In the genomic region with DNA sequence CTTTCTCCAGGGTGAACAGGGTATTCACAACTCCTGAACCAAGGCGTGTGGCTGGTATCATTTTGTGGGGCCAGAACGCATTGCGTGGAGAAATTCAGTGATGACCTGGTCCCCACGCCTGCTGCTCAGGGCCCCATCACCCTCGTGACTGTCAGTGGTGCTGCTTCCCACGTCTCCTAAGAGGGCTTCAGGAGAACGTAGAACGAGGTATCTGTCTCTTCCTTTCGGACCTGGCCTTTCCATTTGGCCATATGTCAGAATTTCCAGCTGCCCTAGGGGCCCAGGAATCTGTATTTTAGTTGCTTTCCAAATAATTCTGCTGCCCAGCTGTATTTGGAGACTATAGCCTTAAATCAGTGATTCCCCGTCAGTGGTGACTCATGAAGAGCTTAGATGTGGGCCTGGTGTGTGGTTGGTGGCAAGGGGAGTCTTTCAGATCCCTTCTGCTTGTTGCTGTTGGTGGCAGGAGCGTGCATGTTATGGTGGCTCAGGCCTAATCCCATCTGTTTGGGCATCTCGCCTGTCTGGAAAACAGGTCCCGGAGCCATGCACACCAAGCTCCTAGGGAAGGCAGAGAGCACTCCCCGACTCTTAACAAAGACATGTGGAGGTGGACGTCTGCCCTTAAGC, we compare ENCODE assay signal across 10 cellular contexts. TPM values are rescaled to one million over a fixed set of nuclear protein-coding genes. Genes with fewer than 3 reads are reported as not detected.
DNase-seq lines count a peak whose midpoint lies in the region; ATAC-seq and TF ChIP-seq lines count a peak whose summit lies in the region.
"Had no signal": no experiment of that assay in that cellular context is flagged by ENCODE, and none has a peak within 500 bp of the region (broad histone marks: within the 10 kb centered on the region; RNA-seq: fewer than 3 reads in every experiment).

No MANE protein-coding gene starts in this region.

- H3K27me3 ChIP-seq in esophagus (ENCODE audit: control insufficient read depth in 1 of 2, insufficient read depth in 2 of 2, low read length in 2 of 2) (no peaks in the 10 kb centered on the region), tibial nerve (no peaks in the 10 kb centered on the region)
- H3K27me3 ChIP-seq: SJCRH30 had no signal

- H3K27ac ChIP-seq in esophagus (ENCODE audit: low read depth in 2 of 2, low read length in 1 of 2) (peak overlapping the region; percentile 67 to 74), tibial nerve (no peak overlapping the region)
- H3K27ac ChIP-seq: SJCRH30 had no signal

- WGBS in esophagus, 2 donors = 68 to 78% methylated on average over 15 of the region's 15 CpGs
- 90 to 93% methylated on average over 15 of the region's 15 CpGs for WGBS in tibial nerve, 2 donors

- TF ChIP-seq EP300 in tibial nerve (IDR thresholded peaks at IDR 0.05) = no peak

- no peaks in the 10 kb centered on the region for H3K9me3 Mint-ChIP-seq in activated T-cell treated with anti-CD3 and anti-CD28 coated beads, Interleukin-2, amount 50 U/mL, for 72 hours
- no peaks in the 10 kb centered on the region for H3K9me3 Mint-ChIP-seq in stimulated activated naive CD8-positive, alpha-beta T cell treated with anti-CD3 and anti-CD28 coated beads, Interleukin-15, amount 100 ng/mL, for 72 hours

- ATAC-seq in activated T-cell treated with anti-CD3 and anti-CD28 coated beads, Interleukin-2, amount 50 U/mL, for 72 hours (replicated peaks in 1 of 2) = peak; percentile 62 to 86
- ATAC-seq in T-helper 17 cell (peak; percentile 60), HG03139 (IDR thresholded peaks at IDR 0.05; ENCODE audit: unreplicated experiment) (no peak)
- peak; percentile 96 for ATAC-seq in stimulated activated naive CD8-positive, alpha-beta T cell treated with anti-CD3 and anti-CD28 coated beads, Interleukin-15, amount 100 ng/mL, for 72 hours
- ATAC-seq: left ventricle myocardium superior had no signal

- H3K4me3 ChIP-seq in esophagus (ENCODE audit: low read depth in 1 of 2, low read length in 2 of 2) = no peak overlapping the region
- H3K4me3 ChIP-seq in tibial nerve = no peak overlapping the region
- H3K4me3 ChIP-seq: SJCRH30 had no signal

- peak; percentile 12 to 38 for DNase-seq in activated T-cell treated with anti-CD3 and anti-CD28 coated beads, Interleukin-2, amount 50 U/mL, for 72 hours
- no peak for DNase-seq in activated T-cell treated with anti-CD3 and anti-CD28 coated beads, Interleukin-2, amount 50 U/mL, for 1 hour
- DNase-seq in T-helper 17 cell (no peak), NCI-H2107 treated with DMSO at 0.1 percent for 48 hours (lab: John Stamatoyannopoulos, UW; ENCODE audit: unreplicated experiment) (no peak), tibial nerve (ENCODE audit: low spot score in 2 of 2) (no peak)
- peak; percentile 7 to 56 for DNase-seq in stimulated activated naive CD8-positive, alpha-beta T cell treated with anti-CD3 and anti-CD28 coated beads, Interleukin-15, amount 100 ng/mL, for 72 hours
- DNase-seq: left ventricle myocardium superior, SJCRH30 had no signal

- TF ChIP-seq POLR2A in tibial nerve (IDR thresholded peaks at IDR 0.05) = no peak

- no peaks in the 10 kb centered on the region for H3K36me3 ChIP-seq in esophagus (ENCODE audit: control insufficient read depth in 2 of 2, insufficient read depth in 2 of 2, low read length in 1 of 2)
- H3K36me3 ChIP-seq in tibial nerve = no peaks in the 10 kb centered on the region
- H3K36me3 ChIP-seq: SJCRH30 had no signal

- peak overlapping the region in 1 of 2 donors; percentile 31 for H3K4me3 Mint-ChIP-seq in activated T-cell treated with anti-CD3 and anti-CD28 coated beads, Interleukin-2, amount 50 U/mL, for 72 hours
- peak overlapping the region; percentile 12 for H3K4me3 Mint-ChIP-seq in T-helper 17 cell
- peak overlapping the region in 1 of 2 donors; percentile 45 for H3K4me3 Mint-ChIP-seq in stimulated activated naive CD8-positive, alpha-beta T cell treated with anti-CD3 and anti-CD28 coated beads, Interleukin-15, amount 100 ng/mL, for 72 hours

- TF ChIP-seq CTCF in tibial nerve (IDR thresholded peaks at IDR 0.05) = no peak

- no peaks in the 10 kb centered on the region for H3K9me3 ChIP-seq in T-helper 17 cell (ENCODE audit: control insufficient read depth, low read length, poor library complexity, severe bottlenecking)
- H3K9me3 ChIP-seq in esophagus (ENCODE audit: control insufficient read depth in 2 of 2, insufficient read depth in 1 of 2, low read depth in 1 of 2, low read length in 1 of 2) = no peaks in the 10 kb centered on the region
- no peaks in the 10 kb centered on the region for H3K9me3 ChIP-seq in tibial nerve
- H3K9me3 ChIP-seq: SJCRH30 had no signal

- H3K36me3 Mint-ChIP-seq in activated T-cell treated with anti-CD3 and anti-CD28 coated beads, Interleukin-2, amount 50 U/mL, for 72 hours (ENCODE audit: insufficient read depth in 2 of 2) = no peaks in the 10 kb centered on the region
- peaks cover 4% of the 10 kb centered on the region for H3K36me3 Mint-ChIP-seq in T-helper 17 cell (ENCODE audit: low read depth)

- H3K27me3 Mint-ChIP-seq in activated T-cell treated with anti-CD3 and anti-CD28 coated beads, Interleukin-2, amount 50 U/mL, for 72 hours (ENCODE audit: low read depth) = no peaks in the 10 kb centered on the region
- H3K27me3 Mint-ChIP-seq in T-helper 17 cell = no peaks in the 10 kb centered on the region
- H3K27me3 Mint-ChIP-seq in stimulated activated naive CD8-positive, alpha-beta T cell treated with anti-CD3 and anti-CD28 coated beads, Interleukin-15, amount 100 ng/mL, for 72 hours = no peaks in the 10 kb centered on the region

- H3K4me1 ChIP-seq in esophagus (ENCODE audit: control insufficient read depth in 2 of 2, insufficient read depth in 2 of 2, low read length in 1 of 2) (peaks cover 9 to 11% of the 10 kb centered on the region in 2 donors), tibial nerve (no peaks in the 10 kb centered on the region)
- H3K4me1 ChIP-seq: SJCRH30 had no signal

- peaks cover 28% of the 10 kb centered on the region for H3K4me1 Mint-ChIP-seq in activated T-cell treated with anti-CD3 and anti-CD28 coated beads, Interleukin-2, amount 50 U/mL, for 72 hours (ENCODE audit: low read depth)
- H3K4me1 Mint-ChIP-seq in T-helper 17 cell = peaks cover 5% of the 10 kb centered on the region
- H3K4me1 Mint-ChIP-seq in stimulated activated naive CD8-positive, alpha-beta T cell treated with anti-CD3 and anti-CD28 coated beads, Interleukin-15, amount 100 ng/mL, for 72 hours = peaks cover 19% of the 10 kb centered on the region

- no peak overlapping the region for H3K27ac Mint-ChIP-seq in activated T-cell treated with anti-CD3 and anti-CD28 coated beads, Interleukin-2, amount 50 U/mL, for 72 hours
- peak overlapping the region; percentile 70 for H3K27ac Mint-ChIP-seq in T-helper 17 cell
- peak overlapping the region in 1 of 2 donors; percentile 64 for H3K27ac Mint-ChIP-seq in stimulated activated naive CD8-positive, alpha-beta T cell treated with anti-CD3 and anti-CD28 coated beads, Interleukin-15, amount 100 ng/mL, for 72 hours

RNA-seq across cellular contexts. Expression of a gene that starts 56.4 kb away (rescaled TPM):
- total RNA-seq in activated T-cell treated with anti-CD3 and anti-CD28 coated beads, Interleukin-2, amount 50 U/mL, for 72 hours = 1 to 10 TPM; 4.8 to 8.4 TPM
- total RNA-seq in T-helper 17 cell (1 to 10 TPM; 4.6 to 5.9 TPM), tibial nerve (10 to 100 TPM in 2 of 4 donors, 1 to 10 TPM in 2; 7.7 to 83.2 (median 15.1) TPM)
- polyA plus RNA-seq in esophagus = 10 to 100 TPM; 62.7 to 70.0 TPM

Comparison
In these comparisons a context has a peak if more than half of its experiments do, and no peak if none do; other contexts are left out.
1. DNase-seq: peak in activated T-cell treated with anti-CD3 and anti-CD28 coated beads, Interleukin-2, amount 50 U/mL, for 72 hours (2 of 2) and stimulated activated naive CD8-positive, alpha-beta T cell treated with anti-CD3 and anti-CD28 coated beads, Interleukin-15, amount 100 ng/mL, for 72 hours (2 of 2); none in activated T-cell treated with anti-CD3 and anti-CD28 coated beads, Interleukin-2, amount 50 U/mL, for 1 hour (single experiment), T-helper 17 cell (0 of 3), NCI-H2107 treated with DMSO at 0.1 percent for 48 hours (single experiment) and tibial nerve (0 of 2).
2. H3K27ac ChIP-seq: peak in esophagus (2 of 2); none in tibial nerve (0 of 4).